Comparison of ENCODE assay signal across 26 cellular contexts in genomic region chr12:114164354-114164753, GRCh38.
"Had no signal": no experiment of that assay in that cellular context is flagged by ENCODE, and none has a peak within 500 bp of the region (broad histone marks: within the 10 kb centered on the region; RNA-seq: fewer than 3 reads in every experiment).

No MANE protein-coding gene starts in this region.

- H3K9me3 ChIP-seq: lower lobe of right lung, neutrophil, pancreas, prostate gland, sigmoid colon, spleen, suprapubic skin, thoracic aorta, tibial artery, upper lobe of right lung had no signal

- H3K27me3 ChIP-seq: neutrophil, upper lobe of right lung had no signal

- H3K27ac ChIP-seq: lower lobe of right lung, neural progenitor cell, neutrophil, pancreas, prostate gland, sigmoid colon, spleen, suprapubic skin, thoracic aorta, tibial artery, upper lobe of right lung had no signal

- H3K36me3 Mint-ChIP-seq: immature natural killer cell; naive thymus-derived CD8-positive, alpha-beta T cell; neural progenitor cell; stimulated activated effector memory CD8-positive, alpha-beta T cell treated with anti-CD3 and anti-CD28 coated beads, Interleukin-12 subunit alpha, Interleukin-12 subunit beta, amount 100 ng/mL, for 72 hours had no signal

- H3K36me3 ChIP-seq: lower lobe of right lung, neural progenitor cell, neutrophil, pancreas, prostate gland, sigmoid colon, spleen, suprapubic skin, thoracic aorta, tibial artery, upper lobe of right lung had no signal

- DNase-seq: hypothalamus; immature natural killer cell; kidney; left ventricle myocardium superior; lower lobe of right lung; mesenchymal stem cell; naive thymus-derived CD8-positive, alpha-beta T cell; pancreas; posterior cingulate gyrus; retina; right cardiac atrium; sigmoid colon; small intestine; spleen; stimulated activated CD4-positive, alpha-beta T cell treated with anti-CD3 and anti-CD28 coated beads, Interleukin-4, amount 100 ng/mL, for 24 hours; stimulated activated naive CD4-positive, alpha-beta T cell; tibial artery; upper lobe of right lung had no signal

- H3K4me2 ChIP-seq: neural progenitor cell had no signal

- H3K9ac ChIP-seq: neural progenitor cell had no signal

- H3K4me1 Mint-ChIP-seq: immature natural killer cell; naive thymus-derived CD8-positive, alpha-beta T cell; nephron; neural progenitor cell; stimulated activated effector memory CD8-positive, alpha-beta T cell treated with anti-CD3 and anti-CD28 coated beads, Interleukin-12 subunit alpha, Interleukin-12 subunit beta, amount 100 ng/mL, for 72 hours had no signal

- H3K4me1 ChIP-seq: lower lobe of right lung, neural progenitor cell, pancreas, prostate gland, spleen, suprapubic skin, tibial artery, upper lobe of right lung had no signal

- H3K27me3 Mint-ChIP-seq: stimulated activated naive CD8-positive, alpha-beta T cell treated with anti-CD3 and anti-CD28 coated beads, Interleukin-15, Interleukin-2, amounts not matched to agents 100 ng/mL and 50 ng/mL, for 24 hours had no signal

- H3K27ac Mint-ChIP-seq: immature natural killer cell; naive thymus-derived CD8-positive, alpha-beta T cell; nephron; neural progenitor cell; stimulated activated effector memory CD8-positive, alpha-beta T cell treated with anti-CD3 and anti-CD28 coated beads, Interleukin-12 subunit alpha, Interleukin-12 subunit beta, amount 100 ng/mL, for 72 hours; stimulated activated naive CD8-positive, alpha-beta T cell treated with anti-CD3 and anti-CD28 coated beads, Interleukin-15, Interleukin-2, amounts not matched to agents 100 ng/mL and 50 ng/mL, for 24 hours had no signal

- H3K4me3 Mint-ChIP-seq: immature natural killer cell; naive thymus-derived CD8-positive, alpha-beta T cell; nephron; neural progenitor cell; stimulated activated effector memory CD8-positive, alpha-beta T cell treated with anti-CD3 and anti-CD28 coated beads, Interleukin-12 subunit alpha, Interleukin-12 subunit beta, amount 100 ng/mL, for 72 hours; stimulated activated naive CD8-positive, alpha-beta T cell treated with anti-CD3 and anti-CD28 coated beads, Interleukin-15, Interleukin-2, amounts not matched to agents 100 ng/mL and 50 ng/mL, for 24 hours had no signal

- ATAC-seq: left ventricle myocardium superior; lower lobe of right lung; naive thymus-derived CD8-positive, alpha-beta T cell; pancreas; right cardiac atrium; stimulated activated effector memory CD8-positive, alpha-beta T cell treated with anti-CD3 and anti-CD28 coated beads, Interleukin-12 subunit alpha, Interleukin-12 subunit beta, amount 100 ng/mL, for 72 hours; upper lobe of right lung had no signal

- H3K4me3 ChIP-seq: lower lobe of right lung, neural progenitor cell, pancreas, prostate gland, sigmoid colon, spleen, suprapubic skin, thoracic aorta, tibial artery, upper lobe of right lung had no signal

- H3K9me3 Mint-ChIP-seq: immature natural killer cell; nephron; neural progenitor cell; stimulated activated effector memory CD8-positive, alpha-beta T cell treated with anti-CD3 and anti-CD28 coated beads, Interleukin-12 subunit alpha, Interleukin-12 subunit beta, amount 100 ng/mL, for 72 hours; stimulated activated naive CD8-positive, alpha-beta T cell treated with anti-CD3 and anti-CD28 coated beads, Interleukin-15, Interleukin-2, amounts not matched to agents 100 ng/mL and 50 ng/mL, for 24 hours had no signal
